In genomic region chr16:12229759-12230594, GRCh38 we compare ENCODE assay signal across 11 cellular contexts.
DNase-seq lines count a peak whose midpoint lies in the region; TF ChIP-seq lines count a peak whose summit lies in the region.
"Had no signal": no experiment of that assay in that cellular context is flagged by ENCODE, and none has a peak within 500 bp of the region (broad histone marks: within the 10 kb centered on the region; RNA-seq: fewer than 3 reads in every experiment).

No MANE protein-coding gene starts in this region.

- CTCF ChIA-PET in Caco-2 (lab: Charles Lee) (interaction anchor here (1.0 to 4.4 kb wide), 5 partner anchors 28 to 135 kb away, joined by 3 to 87 read pairs (median 23); no protein-coding TSS in a partner anchor), Calu3 (lab: Charles Lee) (interaction anchor here (0.7 to 1.1 kb wide), 2 partner anchors 15 to 210 kb away, joined by 3 read pairs; no protein-coding TSS in a partner anchor)

- peak in 1 of 2 experiments; percentile 5 for DNase-seq in Caco-2
- peak; percentile 79 for DNase-seq in NCI-H1105 treated with DMSO at 0.1 percent for 48 hours (lab: John Stamatoyannopoulos, UW)
- peak; percentile 39 for DNase-seq in RPMI7951 (ENCODE audit: low read depth)
- peak; percentile 41 for DNase-seq in fibroblast of the conjunctiva (ENCODE audit: low read depth)
- no peak for DNase-seq in Calu3
- DNase-seq in UCSD-AML1 (lab: John Stamatoyannopoulos, UW; ENCODE audit: unreplicated experiment): no peak
- DNase-seq in cardiac septum (ENCODE audit: low spot score): no peak
- DNase-seq in head of caudate nucleus: no peak
- DNase-seq: activated effector memory CD4-positive, alpha-beta T cell treated with Interleukin-2 at 50 U/mL for 16 hours; MM.1S; RPMI8226 had no signal

- no peaks in the 10 kb centered on the region for H3K36me3 ChIP-seq in Caco-2 (ENCODE audit: control insufficient read depth, insufficient read depth, low read length)

- H3K9me3 Mint-ChIP-seq in Caco-2 (ENCODE audit: unreplicated experiment): no peaks in the 10 kb centered on the region
- no peaks in the 10 kb centered on the region for H3K9me3 Mint-ChIP-seq in Calu3 (ENCODE audit: low read depth, unreplicated experiment)

- H3K36me3 Mint-ChIP-seq in Caco-2 (ENCODE audit: insufficient read depth, unreplicated experiment): peaks cover 8% of the 10 kb centered on the region
- no peaks in the 10 kb centered on the region for H3K36me3 Mint-ChIP-seq in Calu3 (ENCODE audit: insufficient read depth, unreplicated experiment)

- H3K4me1 Mint-ChIP-seq in Caco-2 (ENCODE audit: low read depth, unreplicated experiment) (peaks cover 31% of the 10 kb centered on the region), Calu3 (ENCODE audit: low read depth, unreplicated experiment) (peaks cover 25% of the 10 kb centered on the region)

- peak overlapping the region; percentile 87 for H3K27ac Mint-ChIP-seq in Caco-2 (ENCODE audit: unreplicated experiment)
- H3K27ac Mint-ChIP-seq in Calu3 (ENCODE audit: unreplicated experiment): no peak overlapping the region

- no TSS peak for BruUV-seq in Caco-2 (replicated peaks; lab: Mats Ljungman, UMichigan)
- BruUV-seq in Calu3 (replicated peaks; lab: Mats Ljungman, UMichigan): no TSS peak

- TF ChIP-seq CTCF in Caco-2 (IDR thresholded peaks at IDR 0.05; ENCODE audit: insufficient read depth in 1 of 2, low read depth in 1 of 2, low read length in 1 of 2, severe bottlenecking in 1 of 2, unreplicated experiment in 1 of 2): no peak
- TF ChIP-seq CTCF in Calu3 (IDR thresholded peaks at IDR 0.05; ENCODE audit: unreplicated experiment): no peak

- no peaks in the 10 kb centered on the region for H3K9me3 ChIP-seq in Caco-2

- H3K4me3 Mint-ChIP-seq in Caco-2 (ENCODE audit: unreplicated experiment) (no peak overlapping the region), Calu3 (ENCODE audit: low read depth, unreplicated experiment) (no peak overlapping the region)

- H3K27me3 Mint-ChIP-seq in Caco-2 (ENCODE audit: insufficient read depth, unreplicated experiment) (no peaks in the 10 kb centered on the region), Calu3 (ENCODE audit: unreplicated experiment) (peaks cover 12% of the 10 kb centered on the region)

- intact Hi-C loops in Caco-2 (cut with micrococcal nuclease; ENCODE audit: unreplicated experiment): loop anchor here (1.0 to 2.0 kb wide), 2 partner anchors 55 to 133 kb away; no protein-coding TSS in a partner anchor
- intact Hi-C loops in Calu3 (cut with micrococcal nuclease; ENCODE audit: unreplicated experiment): no loop called here
- intact Hi-C loops in cardiac septum (cut with DNase I): no loop called here
- intact Hi-C loops in head of caudate nucleus (cut with DNase I): no loop called here

- H3K4me3 ChIP-seq in Caco-2 (ENCODE audit: low read depth, low read length): no peak overlapping the region

- peaks cover 25% of the 10 kb centered on the region for H3K4me1 ChIP-seq in Caco-2

- POLR2A ChIA-PET in Caco-2 (lab: Charles Lee): no interaction called here

- no peaks in the 10 kb centered on the region for H3K27me3 ChIP-seq in Caco-2 (replicated peaks; ENCODE audit: control insufficient read depth, insufficient read depth, low read length)

Comparison
In these comparisons a context has a peak if more than half of its experiments do, and no peak if none do; other contexts are left out.
1. DNase-seq: peak in NCI-H1105 treated with DMSO at 0.1 percent for 48 hours (single experiment), RPMI7951 (single experiment) and fibroblast of the conjunctiva (single experiment); none in Calu3 (single experiment), UCSD-AML1 (single experiment), cardiac septum (single experiment) and head of caudate nucleus (0 of 42).